ENCODE assay signal across 11 cellular contexts in genomic region chr4:1233641-1234277, GRCh38. TPM values are rescaled to one million over a fixed set of nuclear protein-coding genes. Genes with fewer than 3 reads are reported as not detected.
DNase-seq lines count a peak whose midpoint lies in the region; ATAC-seq and TF ChIP-seq lines count a peak whose summit lies in the region.
"Had no signal": no experiment of that assay in that cellular context is flagged by ENCODE, and none has a peak within 500 bp of the region (broad histone marks: within the 10 kb centered on the region; RNA-seq: fewer than 3 reads in every experiment).

No MANE protein-coding gene starts in this region.

- H4K91ac ChIP-seq in neuronal stem cell (ENCODE audit: low read depth, low read length, poor library complexity): no peak overlapping the region

- no peaks in the 10 kb centered on the region for H3K27me3 Mint-ChIP-seq in CD8-positive, alpha-beta T cell (ENCODE audit: low read depth)

- H3K27ac ChIP-seq in CD8-positive, alpha-beta T cell (ENCODE audit: low read depth, low read length): no peak overlapping the region
- H3K27ac ChIP-seq in adrenal gland (peak overlapping the region in 4 of 5 donors; percentile 52 to 86 (median 62)), gastroesophageal sphincter (peak overlapping the region in 3 of 4 donors; percentile 53 to 59 (median 54)), neuronal stem cell (replicated peaks; ENCODE audit: low read length) (peak overlapping the region; percentile 31)

- H2BK5ac ChIP-seq in neuronal stem cell (ENCODE audit: low read length): no peak overlapping the region

- TF ChIP-seq POLR2A in adrenal gland (IDR thresholded peaks at IDR 0.05): no peak
- no peak for TF ChIP-seq POLR2A in gastroesophageal sphincter (IDR thresholded peaks at IDR 0.05)

- no peak overlapping the region for H2BK12ac ChIP-seq in neuronal stem cell (ENCODE audit: low read length)

- H2BK120ac ChIP-seq in neuronal stem cell (ENCODE audit: low read depth, low read length): peak overlapping the region; percentile 47

- H3K9ac ChIP-seq in neuronal stem cell (ENCODE audit: low read depth, low read length, poor library complexity): peak overlapping the region; percentile 44

- peaks cover 2% of the 10 kb centered on the region for H3K4me1 Mint-ChIP-seq in CD8-positive, alpha-beta T cell (ENCODE audit: low read depth)

- H2BK15ac ChIP-seq in neuronal stem cell (ENCODE audit: low read length): no peak overlapping the region

- 62 to 83% (median 67%) methylated on average over 17 to 29 of the region's 29 CpGs for WGBS in adrenal gland, 4 donors
- 56% methylated on average over 7 of the region's 29 CpGs; no CpG with 5 or more reads in 1 of the 2 donors for WGBS in gastroesophageal sphincter (ENCODE audit: low coverage in 1 of 2), 2 donors
- WGBS in neuronal stem cell (ENCODE audit: extremely low coverage in 2 of 2, insufficient read length in 2 of 2, insufficient replicate concordance in 1 of 2), 2 donors: no CpG with 5 or more reads among the region's 29 CpGs

- H3K79me1 ChIP-seq in neuronal stem cell (ENCODE audit: low read depth, low read length): peaks cover 49% of the 10 kb centered on the region

- no peak for ATAC-seq in CD8-positive, alpha-beta T cell
- peak; percentile 59 for ATAC-seq in gastroesophageal sphincter
- ATAC-seq in GM18858 (IDR thresholded peaks at IDR 0.05; ENCODE audit: unreplicated experiment): no peak
- ATAC-seq in HG02623 (IDR thresholded peaks at IDR 0.05; ENCODE audit: unreplicated experiment): no peak

- POLR2A ChIA-PET in CD8-positive, alpha-beta T cell (lab: Charles Lee): no interaction called here

- no peak overlapping the region for H3K4ac ChIP-seq in neuronal stem cell (ENCODE audit: low read length)

- peak in 1 of 7 experiments; percentile 18 for DNase-seq in CD8-positive, alpha-beta T cell
- DNase-seq in adrenal gland: peak in 2 of 7 donors; percentile 38 to 57
- DNase-seq in neuronal stem cell (ENCODE audit: low spot score): no peak
- no peak for DNase-seq in activated CD8-positive, alpha-beta memory T cell treated with anti-CD3 and anti-CD28 coated beads for 24 hours
- DNase-seq in NCI-H510A treated with DMSO at 0.1 percent for 48 hours (lab: John Stamatoyannopoulos, UW): no peak
- DNase-seq: activated T-cell treated with anti-CD3 and anti-CD28 coated beads, Interleukin-2, amount 50 U/mL, for 1 hour; NCI-H1417; stimulated activated CD4-positive, alpha-beta T cell treated with anti-CD3 and anti-CD28 coated beads, Interleukin-12 subunit alpha, Interleukin-12 subunit beta, amount 100 ng/mL, for 4 hours had no signal

- H2AK5ac ChIP-seq in neuronal stem cell (ENCODE audit: low read depth, low read length): no peak overlapping the region

- no peak overlapping the region for H3K4me2 ChIP-seq in neuronal stem cell (ENCODE audit: insufficient read depth, low read length, poor library complexity, severe bottlenecking)

- no peak overlapping the region for H3K4me3 Mint-ChIP-seq in CD8-positive, alpha-beta T cell

- CTCF ChIA-PET in CD8-positive, alpha-beta T cell (lab: Charles Lee): interaction anchor here (1.4 kb wide), 1 partner anchor 102 kb away, joined by 5 read pairs; no protein-coding TSS in a partner anchor

- peak overlapping the region; percentile 73 for H3K23ac ChIP-seq in neuronal stem cell (ENCODE audit: low read depth, low read length, poor library complexity)

- H3K9me3 Mint-ChIP-seq in CD8-positive, alpha-beta T cell: no peaks in the 10 kb centered on the region

- H4K8ac ChIP-seq in neuronal stem cell (ENCODE audit: low read depth, low read length): peak overlapping the region; percentile 48

- H3K4me1 ChIP-seq in CD8-positive, alpha-beta T cell (ENCODE audit: insufficient read depth, low read length): no peaks in the 10 kb centered on the region
- peaks cover 3 to 36% of the 10 kb centered on the region in 2 donors for H3K4me1 ChIP-seq in adrenal gland (replicated peaks in 1 of 2)
- peaks cover 0 to 42% (median 19%) of the 10 kb centered on the region in 3 donors for H3K4me1 ChIP-seq in gastroesophageal sphincter
- H3K4me1 ChIP-seq in neuronal stem cell (ENCODE audit: control insufficient read depth in 2 of 2, insufficient read depth in 1 of 2, low read depth in 1 of 2, low read length in 2 of 2): peaks cover 0 to 16% of the 10 kb centered on the region in 2 donors

- peaks cover 42% of the 10 kb centered on the region for H3K36me3 ChIP-seq in CD8-positive, alpha-beta T cell (ENCODE audit: insufficient read depth, low read length)
- H3K36me3 ChIP-seq in adrenal gland (replicated peaks in 1 of 2) (peaks cover 0 to 63% of the 10 kb centered on the region in 2 donors), gastroesophageal sphincter (peaks cover 0 to 100% of the 10 kb centered on the region in 2 donors), neuronal stem cell (replicated peaks in 1 of 2; ENCODE audit: control insufficient read depth in 2 of 2, insufficient read depth in 2 of 2, low read length in 2 of 2) (peaks cover 77 to 92% of the 10 kb centered on the region in 2 donors)

- H3K9me3 ChIP-seq in CD8-positive, alpha-beta T cell (ENCODE audit: low read length): no peaks in the 10 kb centered on the region
- H3K9me3 ChIP-seq in adrenal gland (replicated peaks in 1 of 3): no peaks in the 10 kb centered on the region
- H3K9me3 ChIP-seq in gastroesophageal sphincter: no peaks in the 10 kb centered on the region
- H3K9me3 ChIP-seq in neuronal stem cell (replicated peaks in 1 of 2; ENCODE audit: control insufficient read depth in 2 of 2, insufficient read depth in 1 of 2, low read depth in 1 of 2, low read length in 2 of 2): peaks cover 0 to 2% of the 10 kb centered on the region in 2 donors

- H3K4me3 ChIP-seq in CD8-positive, alpha-beta T cell (ENCODE audit: low read depth, low read length): no peak overlapping the region
- no peak overlapping the region for H3K4me3 ChIP-seq in adrenal gland
- H3K4me3 ChIP-seq in gastroesophageal sphincter: no peak overlapping the region
- H3K4me3 ChIP-seq in neuronal stem cell (ENCODE audit: low read length in 2 of 2): no peak overlapping the region

- no peak for TF ChIP-seq EP300 in gastroesophageal sphincter (IDR thresholded peaks at IDR 0.05)

- peak overlapping the region; percentile 27 for H3K27ac Mint-ChIP-seq in CD8-positive, alpha-beta T cell

- H3K18ac ChIP-seq in neuronal stem cell (ENCODE audit: low read length): peak overlapping the region; percentile 11

- H2AFZ ChIP-seq in neuronal stem cell (ENCODE audit: low read length): no peak overlapping the region

- H3K36me3 Mint-ChIP-seq in CD8-positive, alpha-beta T cell: peaks cover 78% of the 10 kb centered on the region

- H3K27me3 ChIP-seq in CD8-positive, alpha-beta T cell (ENCODE audit: insufficient read depth, low read length): no peaks in the 10 kb centered on the region
- H3K27me3 ChIP-seq in adrenal gland (no peaks in the 10 kb centered on the region), gastroesophageal sphincter (no peaks in the 10 kb centered on the region), neuronal stem cell (ENCODE audit: control insufficient read depth in 3 of 3, insufficient read depth in 3 of 3, low read depth in 1 of 3, low read length in 3 of 3) (peaks cover 0 to 2% (median 0%) of the 10 kb centered on the region in 3 experiments)

- TF ChIP-seq CTCF in CD8-positive, alpha-beta T cell (IDR thresholded peaks at IDR 0.05): no peak
- TF ChIP-seq CTCF in adrenal gland (IDR thresholded peaks at IDR 0.05): peak in 2 of 6 experiments; percentile 35 to 43
- peak in 3 of 4 experiments; percentile 25 to 51 (median 39) for TF ChIP-seq CTCF in gastroesophageal sphincter (IDR thresholded peaks at IDR 0.05)

- peak overlapping the region; percentile 21 for H3K14ac ChIP-seq in neuronal stem cell (ENCODE audit: low read length)

- intact Hi-C loops in CD8-positive, alpha-beta T cell (cut with DNase I, micrococcal nuclease): no loop called here
- intact Hi-C loops in adrenal gland (cut with DNase I): no loop called here

RNA-seq across cellular contexts. Expression of gene CTBP1, which starts 15.2 kb away (rescaled TPM):
- total RNA-seq in CD8-positive, alpha-beta T cell: 100 to 1,000 TPM; 129 to 132 TPM
- total RNA-seq in adrenal gland (100 to 1,000 TPM; 143 to 293 (median 169) TPM), gastroesophageal sphincter (100 to 1,000 TPM; 126 to 271 (median 164) TPM)
- polyA plus RNA-seq in adrenal gland: 100 to 1,000 TPM in 2 of 3 donors, 10 to 100 TPM in 1; 45.7 to 172 (median 145) TPM
- 151 TPM for polyA plus RNA-seq in neuronal stem cell (2013, experiment 1 of 2)
- polyA plus RNA-seq in neuronal stem cell (2013, experiment 2 of 2): 149 TPM

RNA-seq across cellular contexts. Expression of gene MAEA, which starts 55.9 kb away (rescaled TPM):
- 10 to 100 TPM; 74.6 to 77.6 TPM for total RNA-seq in CD8-positive, alpha-beta T cell
- 10 to 100 TPM; 60.2 to 96.8 (median 79.2) TPM for total RNA-seq in adrenal gland
- polyA plus RNA-seq in adrenal gland: 100 to 1,000 TPM in 1 of 3 donors, 10 to 100 TPM in 2; 35.6 to 103 (median 70.3) TPM
- total RNA-seq in gastroesophageal sphincter: 10 to 100 TPM; 47.2 to 62.1 (median 53.9) TPM
- polyA plus RNA-seq in neuronal stem cell (2013, experiment 1 of 2): 38.4 TPM
- polyA plus RNA-seq in neuronal stem cell (2013, experiment 2 of 2): 37.0 TPM
